In genomic region chr6:156686429-156686939, GRCh38 we compare ENCODE assay signal across 1 cellular context.
TF ChIP-seq lines count a peak whose summit lies in the region.

No MANE protein-coding gene starts in this region.

TF ChIP-seq in GM23338, 12 proteins besides CTCF, POLR2A, EP300 and RAD21 (continued from another document):
- no peak for TF ChIP-seq ZNF462 (CRISPR knock-in tag; IDR thresholded peaks at IDR 0.05)
- TF ChIP-seq EZH2 (IDR thresholded peaks at IDR 0.05; ENCODE audit: low read depth, unreplicated experiment), result no peak
- no peak; the same call in 1 of the 2 replicates for TF ChIP-seq CREB1 (CRISPR knock-in tag; IDR thresholded peaks at IDR 0.05; ENCODE audit: low read depth)
- TF ChIP-seq NANOG (IDR thresholded peaks at IDR 0.05; ENCODE audit: borderline replicate concordance), result no peak
- no peak for TF ChIP-seq STAT1 (IDR thresholded peaks at IDR 0.05; ENCODE audit: unreplicated experiment)
- no peak for TF ChIP-seq REST (IDR thresholded peaks at IDR 0.05; ENCODE audit: unreplicated experiment)
- no peak for TF ChIP-seq ZNF114 (CRISPR knock-in tag; IDR thresholded peaks at IDR 0.05)
- no peak for TF ChIP-seq POLR2AphosphoS5 (IDR thresholded peaks at IDR 0.05; ENCODE audit: low read depth)
- no peak for TF ChIP-seq EZH2phosphoT487 (IDR thresholded peaks at IDR 0.05; ENCODE audit: unreplicated experiment)
